ENCODE assay signal across 17 cellular contexts in the genomic region with DNA sequence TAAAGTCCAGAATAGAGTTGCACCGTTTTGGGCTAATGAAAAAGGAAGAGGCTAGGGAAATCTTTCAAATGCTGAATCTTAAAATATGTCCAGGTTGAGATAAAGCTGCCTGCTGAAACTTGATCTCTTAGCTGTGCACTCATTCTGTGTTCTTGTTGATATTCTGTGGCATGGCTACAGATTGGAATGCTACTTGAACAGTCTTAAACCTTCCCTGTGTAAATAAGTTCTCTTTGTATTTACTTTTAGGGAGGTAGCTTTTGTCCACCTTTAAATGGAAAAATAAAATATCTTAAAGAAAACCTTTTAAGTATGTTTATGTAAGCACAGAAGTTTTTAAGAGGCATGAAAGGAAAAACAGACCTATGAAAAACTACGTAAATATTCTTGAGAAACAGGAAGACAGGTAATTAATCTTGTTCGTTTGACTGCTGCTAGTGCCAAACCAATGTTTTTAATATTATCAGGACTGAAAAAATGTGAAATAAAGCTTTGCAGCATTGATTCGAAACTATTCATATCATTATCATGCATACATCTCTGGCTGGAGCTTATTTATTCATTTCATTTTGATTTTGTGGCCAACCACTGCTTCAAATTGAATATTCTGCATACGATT. TPM values are rescaled to one million over a fixed set of nuclear protein-coding genes. Genes with fewer than 3 reads are reported as not detected.
A peak's percentile ranks its signal among the peaks of the same experiment; 100 is the strongest.
DNase-seq lines count a peak whose midpoint lies in the region; ATAC-seq and TF ChIP-seq lines count a peak whose summit lies in the region.
"Had no signal": no experiment of that assay in that cellular context is flagged by ENCODE, and none has a peak within 500 bp of the region (broad histone marks: within the 10 kb centered on the region; RNA-seq: fewer than 3 reads in every experiment).

No MANE protein-coding gene starts in this region.

- no peak overlapping the region for H3K27ac ChIP-seq in breast epithelium
- H3K27ac ChIP-seq: heart left ventricle had no signal

- H3K27me3 Mint-ChIP-seq in MCF 10A (ENCODE audit: insufficient read depth, unreplicated experiment), result no peaks in the 10 kb centered on the region
- H3K27me3 Mint-ChIP-seq: activated T-cell treated with anti-CD3 and anti-CD28 coated beads, Interleukin-2, amount 50 U/mL, for 24 hours had no signal

- no peak overlapping the region for H3K4me3 ChIP-seq in breast epithelium
- H3K4me3 ChIP-seq: heart left ventricle had no signal

- H3K36me3 Mint-ChIP-seq in MCF 10A (ENCODE audit: insufficient read depth, unreplicated experiment), result no peaks in the 10 kb centered on the region

- BruUV-seq in MCF 10A (replicated peaks; lab: Mats Ljungman, UMichigan), result no TSS peak

- POLR2A ChIA-PET in MCF 10A (lab: Yijun Ruan, JAX), result interaction anchor here (0.8 to 1.3 kb wide), 2 partner anchors 12 to 84 kb away, joined by 4 to 6 read pairs; partner anchors contain the start of gene KLHL8

- CTCF ChIA-PET in MCF 10A (lab: Yijun Ruan, JAX), result interaction anchor here (0.6 to 0.8 kb wide), 4 partner anchors 50 to 602 kb away, joined by 3 to 7 read pairs (median 3); no protein-coding TSS in a partner anchor

- H3K27ac Mint-ChIP-seq in MCF 10A (ENCODE audit: low read depth, unreplicated experiment), result peak overlapping the region; percentile 79
- H3K27ac Mint-ChIP-seq: activated T-cell treated with anti-CD3 and anti-CD28 coated beads, Interleukin-2, amount 50 U/mL, for 24 hours; IgD-negative memory B cell had no signal

- TF ChIP-seq CTCF in MCF 10A (IDR thresholded peaks at IDR 0.05; ENCODE audit: unreplicated experiment) (no peak), breast epithelium (IDR thresholded peaks at IDR 0.05) (no peak)

- peak; percentile 11 for DNase-seq in MCF 10A (ENCODE audit: unreplicated experiment)
- DNase-seq in breast epithelium (ENCODE audit: low spot score in 2 of 2), result no peak
- DNase-seq in amniotic epithelial cell (ENCODE audit: low read depth), result peak; percentile 55
- DNase-seq in left colon, result no peak
- DNase-seq in NCI-H524 treated with DMSO at 0.1 percent for 48 hours (lab: John Stamatoyannopoulos, UW), result no peak
- DNase-seq in A172 (ENCODE audit: low spot score), result no peak
- DNase-seq in NCI-H187 (lab: John Stamatoyannopoulos, UW), result no peak
- DNase-seq: activated T-cell treated with anti-CD3 and anti-CD28 coated beads, Interleukin-2, amount 50 U/mL, for 24 hours; anterior cingulate cortex; DND-41; effector CD8-positive, alpha-beta T cell; heart left ventricle; NCI-H1694 treated with DMSO at 0.1 percent for 48 hours; nucleus accumbens; trophoblast cell had no signal

- H3K9me3 ChIP-seq in breast epithelium, result no peaks in the 10 kb centered on the region
- H3K9me3 ChIP-seq: heart left ventricle had no signal

- H3K4me1 ChIP-seq in breast epithelium, result no peaks in the 10 kb centered on the region

- intact Hi-C loops in MCF 10A (cut with micrococcal nuclease) (no loop called here), breast epithelium (cut with DNase I; ENCODE audit: low total_unique reads) (no loop called here), left colon (cut with DNase I, micrococcal nuclease) (no loop called here)

- no peaks in the 10 kb centered on the region for H3K9me3 Mint-ChIP-seq in MCF 10A (ENCODE audit: unreplicated experiment)
- H3K9me3 Mint-ChIP-seq: activated T-cell treated with anti-CD3 and anti-CD28 coated beads, Interleukin-2, amount 50 U/mL, for 24 hours had no signal

- peaks cover 5% of the 10 kb centered on the region for H3K4me1 Mint-ChIP-seq in MCF 10A (ENCODE audit: insufficient read depth, unreplicated experiment)

- ATAC-seq in left colon, result peak; percentile 68
- ATAC-seq in GM21447 (IDR thresholded peaks at IDR 0.05; ENCODE audit: unreplicated experiment), result no peak
- ATAC-seq: heart left ventricle had no signal

- H3K4me3 Mint-ChIP-seq in MCF 10A (ENCODE audit: unreplicated experiment), result no peak overlapping the region
- H3K4me3 Mint-ChIP-seq: activated T-cell treated with anti-CD3 and anti-CD28 coated beads, Interleukin-2, amount 50 U/mL, for 24 hours had no signal

- no peaks in the 10 kb centered on the region for H3K36me3 ChIP-seq in breast epithelium
- H3K36me3 ChIP-seq: heart left ventricle had no signal

- no peak for TF ChIP-seq POLR2A in breast epithelium (IDR thresholded peaks at IDR 0.05)

- H3K27me3 ChIP-seq in breast epithelium, result no peaks in the 10 kb centered on the region
- H3K27me3 ChIP-seq: heart left ventricle had no signal

RNA-seq across cellular contexts. Expression of gene HSD17B13, which starts 17.9 kb away (rescaled TPM):
- not detected in 2 replicates for total RNA-seq in MCF 10A (2022)
- 1 to 10 TPM in 2 of 3 donors, under 1 TPM in 1; 0.59 to 5.1 (median 1.6) TPM for total RNA-seq in breast epithelium
- 1 to 10 TPM in 1 of 2 donors, under 1 TPM in 1; 0.76 to 1.1 TPM for total RNA-seq in left colon
- 0.10 TPM in 1 of 2 replicates, not detected in the other for total RNA-seq in A172 (2014; rRNA removed; shearing (Covaris generic))

Comparison
In these comparisons a context has a peak if more than half of its experiments do, and no peak if none do; other contexts are left out.
1. DNase-seq: peak in MCF 10A (single experiment) and amniotic epithelial cell (single experiment); none in breast epithelium (0 of 2), left colon (0 of 2), NCI-H524 treated with DMSO at 0.1 percent for 48 hours (single experiment), A172 (single experiment) and NCI-H187 (0 of 2).